Comparison of ENCODE assay signal across 15 cellular contexts in the genomic region with DNA sequence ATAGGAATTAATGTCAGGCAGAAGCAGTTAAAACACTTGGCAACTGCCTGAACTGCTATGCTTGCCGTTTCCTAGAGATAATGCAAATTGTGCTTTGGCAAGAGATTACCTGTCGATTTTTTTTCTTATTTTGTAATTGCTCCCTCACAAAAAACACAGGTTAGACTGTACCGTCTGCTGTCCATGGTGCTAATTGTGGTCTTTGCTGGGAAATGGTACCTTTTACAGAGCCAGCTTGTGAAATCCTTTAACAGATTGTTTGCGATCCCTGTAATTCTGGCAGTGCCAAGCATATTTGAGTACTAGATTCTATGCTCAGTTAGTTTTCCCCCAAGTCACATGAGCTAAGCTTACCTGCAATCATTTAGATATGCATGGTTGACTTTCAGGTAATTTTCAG.
DNase-seq lines count a peak whose midpoint lies in the region; ATAC-seq and TF ChIP-seq lines count a peak whose summit lies in the region.
"Had no signal": no experiment of that assay in that cellular context is flagged by ENCODE, and none has a peak within 500 bp of the region (broad histone marks: within the 10 kb centered on the region; RNA-seq: fewer than 3 reads in every experiment).

No MANE protein-coding gene starts in this region.

- WGBS in mesendoderm (ENCODE audit: extremely low coverage, insufficient coverage, low lambda C conversion rate): no CpG with 5 or more reads among the region's 4 CpGs

- TF ChIP-seq POLR2A in NB4 (IDR thresholded peaks at IDR 0.05; ENCODE audit: extremely low read depth, insufficient read length): no peak

- H3K27me3 Mint-ChIP-seq in WTC11 (ENCODE audit: low read depth): no peaks in the 10 kb centered on the region
- H3K27me3 Mint-ChIP-seq: CD4-positive, alpha-beta T cell had no signal

- POLR2A ChIA-PET in WTC11 (lab: Charles Lee): no interaction called here

- no peak overlapping the region for H2BK5ac ChIP-seq in mesendoderm (ENCODE audit: low read length)

- no peaks in the 10 kb centered on the region for H3K9me3 Mint-ChIP-seq in WTC11

- H3K36me3 ChIP-seq in mesendoderm (ENCODE audit: control insufficient read depth, insufficient read depth, low read length): no peaks in the 10 kb centered on the region
- no peaks in the 10 kb centered on the region for H3K36me3 ChIP-seq in WERI-Rb-1
- H3K36me3 ChIP-seq: heart right ventricle, spleen had no signal

- H2BK120ac ChIP-seq in mesendoderm (ENCODE audit: low read depth, low read length): no peak overlapping the region

- H4K5ac ChIP-seq in mesendoderm (ENCODE audit: low read length): no peak overlapping the region

- H3K27ac Mint-ChIP-seq in WTC11: no peak overlapping the region
- H3K27ac Mint-ChIP-seq: activated naive CD4-positive, alpha-beta T cell treated with anti-CD3 and anti-CD28 coated beads, Interleukin-2, amount 50 U/mL, for 72 hours; CD4-positive, alpha-beta T cell had no signal

- H3K56ac ChIP-seq in mesendoderm (ENCODE audit: low read length): no peak overlapping the region

- H3K4me3 ChIP-seq in NB4 (ENCODE audit: low read depth, low read length) (no peak overlapping the region), mesendoderm (ENCODE audit: low read length) (no peak overlapping the region), WERI-Rb-1 (ENCODE audit: low read depth, low read length) (no peak overlapping the region)
- H3K4me3 ChIP-seq: heart right ventricle, lung, spleen had no signal

- H2BK15ac ChIP-seq in mesendoderm (replicated peaks; ENCODE audit: low read depth): no peak overlapping the region

- no peak overlapping the region for H3K18ac ChIP-seq in mesendoderm (ENCODE audit: low read length)

- no peak overlapping the region for H3K9ac ChIP-seq in mesendoderm (ENCODE audit: low read length)

- H3K79me2 ChIP-seq in mesendoderm (ENCODE audit: control insufficient read depth, insufficient read depth, low read length): no peaks in the 10 kb centered on the region

- H3K4ac ChIP-seq in mesendoderm (ENCODE audit: low read depth, low read length): no peak overlapping the region

- DNase-seq in DMS 273 (lab: John Stamatoyannopoulos, UW; ENCODE audit: unreplicated experiment): peak; percentile 0
- DNase-seq in DMS 273 treated with DMSO at 0.1 percent for 48 hours (lab: John Stamatoyannopoulos, UW): no peak
- peak; percentile 25 for DNase-seq in NB4 (ENCODE audit: low read depth)
- DNase-seq in WTC11 (ENCODE audit: low spot score): peak; percentile 22
- DNase-seq in mesendoderm: peak; percentile 53
- no peak for DNase-seq in WERI-Rb-1
- no peak for DNase-seq in mesenteric fat pad (ENCODE audit: low spot score)
- DNase-seq: CD4-positive, alpha-beta T cell; erythroblast; heart right ventricle; spleen had no signal

- H3K36me3 Mint-ChIP-seq in WTC11: no peaks in the 10 kb centered on the region
- H3K36me3 Mint-ChIP-seq: activated naive CD4-positive, alpha-beta T cell treated with anti-CD3 and anti-CD28 coated beads, Interleukin-2, amount 50 U/mL, for 72 hours had no signal

- H3K9me3 ChIP-seq in WERI-Rb-1 (ENCODE audit: severe bottlenecking): no peaks in the 10 kb centered on the region
- H3K9me3 ChIP-seq: spleen had no signal

- H3K4me3 Mint-ChIP-seq in WTC11: no peak overlapping the region
- H3K4me3 Mint-ChIP-seq: CD4-positive, alpha-beta T cell had no signal

- no peaks in the 10 kb centered on the region for H3K79me1 ChIP-seq in mesendoderm (ENCODE audit: low read length)

- TF ChIP-seq CTCF in NB4 (IDR thresholded peaks at IDR 0.05; ENCODE audit: low read depth, low read length) (no peak), WTC11 (IDR thresholded peaks at IDR 0.05) (no peak), WERI-Rb-1 (IDR thresholded peaks at IDR 0.05; ENCODE audit: low read depth, low read length) (no peak)

- H3K23ac ChIP-seq in mesendoderm (ENCODE audit: low read length): no peak overlapping the region

- H2AK5ac ChIP-seq in mesendoderm (ENCODE audit: low read length): no peak overlapping the region

- H3K4me2 ChIP-seq in mesendoderm (ENCODE audit: low read length): no peak overlapping the region

- CTCF ChIA-PET in WTC11 (lab: Charles Lee): no interaction called here

- peaks cover 20% of the 10 kb centered on the region for H3K4me1 Mint-ChIP-seq in WTC11

- no peak overlapping the region for H3K27ac ChIP-seq in mesendoderm (ENCODE audit: low read depth, low read length)
- H3K27ac ChIP-seq in WERI-Rb-1: no peak overlapping the region
- H3K27ac ChIP-seq: 22Rv1, heart right ventricle, spleen had no signal

- H3K27me3 ChIP-seq in mesendoderm (ENCODE audit: insufficient read depth, low read length, poor library complexity) (no peaks in the 10 kb centered on the region), WERI-Rb-1 (ENCODE audit: insufficient read depth, low read depth, severe bottlenecking) (no peaks in the 10 kb centered on the region)
- H3K27me3 ChIP-seq: heart right ventricle, spleen had no signal

- H3K4me1 ChIP-seq in mesendoderm (ENCODE audit: control insufficient read depth, low read depth, low read length): no peaks in the 10 kb centered on the region
- H3K4me1 ChIP-seq: heart right ventricle, spleen had no signal

- no peak overlapping the region for H4K8ac ChIP-seq in mesendoderm (ENCODE audit: low read depth, low read length)

- ATAC-seq in WTC11: peak; percentile 62; the same call in 1 of the 2 replicates
- no peak for ATAC-seq in esophagus mucosa
- ATAC-seq: activated naive CD4-positive, alpha-beta T cell treated with anti-CD3 and anti-CD28 coated beads, Interleukin-2, amount 50 U/mL, for 72 hours; heart right ventricle had no signal

TF ChIP-seq in WTC11, 78 proteins besides CTCF, POLR2A, EP300 and RAD21:
- TF ChIP-seq CREM (CRISPR knock-in tag; IDR thresholded peaks at IDR 0.05) (0 out of 2 replicates have a peak, but pooled peaks have one; percentile 32), NR1H2 (CRISPR knock-in tag; IDR thresholded peaks at IDR 0.05) (no peak), ZNF425 (CRISPR knock-in tag; conservative IDR thresholded peaks at IDR 0.05) (no peak)
- TF ChIP-seq, protein P1, sequence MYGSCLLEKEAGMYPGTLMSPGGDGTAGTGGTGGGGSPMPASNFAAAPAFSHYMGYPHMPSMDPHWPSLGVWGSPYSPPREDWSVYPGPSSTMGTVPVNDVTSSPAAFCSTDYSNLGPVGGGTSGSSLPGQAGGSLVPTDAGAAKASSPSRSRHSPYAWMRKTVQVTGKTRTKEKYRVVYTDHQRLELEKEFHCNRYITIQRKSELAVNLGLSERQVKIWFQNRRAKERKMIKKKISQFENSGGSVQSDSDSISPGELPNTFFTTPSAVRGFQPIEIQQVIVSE (CRISPR knock-in tag; IDR thresholded peaks at IDR 0.05; ENCODE audit: borderline replicate concordance): no peak

Comparison
In these comparisons a context has a peak if more than half of its experiments do, and no peak if none do; other contexts are left out.
1. DNase-seq: peak in DMS 273 (single experiment), NB4 (single experiment), WTC11 (single experiment) and mesendoderm (single experiment); none in DMS 273 treated with DMSO at 0.1 percent for 48 hours (single experiment), WERI-Rb-1 (single experiment) and mesenteric fat pad (single experiment).